ENCODE assay signal across 8 cellular contexts in the genomic region with DNA sequence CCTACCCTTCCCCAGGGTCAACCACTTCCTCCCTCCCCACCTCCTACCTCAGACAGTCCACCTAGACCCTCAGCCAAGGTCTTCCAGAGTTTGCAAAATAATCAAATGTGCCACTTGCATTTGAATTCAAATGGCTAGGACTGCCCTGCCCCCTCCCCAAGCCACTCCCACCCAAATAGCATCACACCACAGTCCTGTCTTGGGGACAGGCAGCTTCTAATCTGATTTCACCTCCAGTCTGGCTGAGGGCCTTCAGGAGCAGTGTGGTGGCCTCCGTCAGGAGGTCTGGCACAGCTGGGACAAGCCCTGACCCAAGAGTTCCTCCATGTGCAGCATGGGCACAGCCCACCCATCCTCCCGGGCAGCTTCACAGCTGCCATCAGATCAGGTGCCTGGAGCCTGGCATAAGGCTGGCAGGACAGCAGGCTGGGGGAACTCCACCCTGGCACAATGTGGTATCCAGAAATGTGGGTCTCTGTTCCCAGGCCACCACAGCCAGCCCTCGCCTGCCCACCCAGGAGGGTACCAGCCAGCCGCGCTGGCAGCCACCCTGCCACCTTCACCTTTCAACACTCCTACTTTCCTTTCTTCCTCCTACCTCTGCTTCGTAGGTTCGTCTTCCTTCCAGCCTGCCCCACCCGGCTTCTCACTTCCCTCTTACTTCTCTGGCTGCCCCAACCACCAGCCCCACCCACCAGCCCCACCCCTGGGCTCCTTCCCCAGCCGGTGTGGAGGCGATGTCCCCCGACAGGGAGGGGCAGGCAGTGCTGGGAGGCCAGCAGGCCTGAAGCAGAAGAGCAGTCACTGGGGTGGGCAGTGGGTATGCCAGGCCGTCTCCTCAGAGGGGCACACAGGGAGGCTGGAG. TPM values are rescaled to one million over a fixed set of nuclear protein-coding genes. Genes with fewer than 3 reads are reported as not detected.
DNase-seq lines count a peak whose midpoint lies in the region; ATAC-seq and TF ChIP-seq lines count a peak whose summit lies in the region.

Gene CAPG (minus strand): TSS at position 648 of the 865 bp plus-strand sequence. CDS start 8,221 bp downstream, outside the sequence.

- H3K79me2 ChIP-seq in mammary epithelial cell (ENCODE audit: insufficient read depth, low read length) (peaks cover 56% of the 10 kb centered on the region), mesendoderm (ENCODE audit: control insufficient read depth, insufficient read depth, low read length) (no peaks in the 10 kb centered on the region)

- H3K4me1 ChIP-seq in mammary epithelial cell (ENCODE audit: insufficient read depth, low read length) (peaks cover 25% of the 10 kb centered on the region), mesendoderm (ENCODE audit: control insufficient read depth, low read depth, low read length) (peaks cover 13% of the 10 kb centered on the region), tibial nerve (peaks cover 0 to 44% (median 20%) of the 10 kb centered on the region in 4 donors)

- H3K9ac ChIP-seq in mammary epithelial cell (ENCODE audit: insufficient read depth, low read length) = peak within 1 kb of the TSS; percentile 16
- peak within 1 kb of the TSS; percentile 60 for H3K9ac ChIP-seq in mesendoderm (ENCODE audit: low read length)

- H3K36me3 ChIP-seq in mammary epithelial cell (ENCODE audit: insufficient read depth, low read length) (no peaks in the 10 kb centered on the region), mesendoderm (ENCODE audit: control insufficient read depth, insufficient read depth, low read length) (no peaks in the 10 kb centered on the region), tibial nerve (no peaks in the 10 kb centered on the region)

- dilution Hi-C loops in mammary epithelial cell (cut with HindIII; ENCODE audit: low sequenced_read_pairs) = loop anchor here (5.0 kb wide), 3 partner anchors 48 to 112 kb away; partner anchors contain the start of gene TGOLN2

- no peak for TF ChIP-seq EP300 in tibial nerve (IDR thresholded peaks at IDR 0.05)

- H3K56ac ChIP-seq in mesendoderm (ENCODE audit: low read length) = peak within 1 kb of the TSS; percentile 75

- no peak within 1 kb of the TSS for H3K4ac ChIP-seq in mesendoderm (ENCODE audit: low read depth, low read length)

- intact Hi-C loops in mammary epithelial cell (cut with micrococcal nuclease) = loop anchor here (5.0 to 10.0 kb wide), 3 partner anchors 83 to 295 kb away; partner anchors contain the start of genes TCF7L1 and TGOLN2

- no peak within 1 kb of the TSS for H3K23ac ChIP-seq in mesendoderm (ENCODE audit: low read length)

- no peak within 1 kb of the TSS for H4K8ac ChIP-seq in mesendoderm (ENCODE audit: low read depth, low read length)

- H2BK15ac ChIP-seq in mesendoderm (replicated peaks; ENCODE audit: low read depth) = no peak within 1 kb of the TSS

- H2AK5ac ChIP-seq in mesendoderm (ENCODE audit: low read length) = peak within 1 kb of the TSS; percentile 54

- H2BK5ac ChIP-seq in mesendoderm (ENCODE audit: low read length) = peak within 1 kb of the TSS; percentile 3

- H2BK120ac ChIP-seq in mesendoderm (ENCODE audit: low read depth, low read length) = no peak within 1 kb of the TSS

- H3K27ac ChIP-seq in mammary epithelial cell (ENCODE audit: insufficient read depth, low read depth, low read length) (no peak within 1 kb of the TSS), mesendoderm (ENCODE audit: low read depth, low read length) (no peak within 1 kb of the TSS), tibial nerve (peak within 1 kb of the TSS in 3 of 4 donors; percentile 10 to 73 (median 72))

- peak within 1 kb of the TSS; percentile 6 for H3K18ac ChIP-seq in mesendoderm (ENCODE audit: low read length)

- peaks cover 5% of the 10 kb centered on the region for H3K79me1 ChIP-seq in mesendoderm (ENCODE audit: low read length)

- H3K27me3 ChIP-seq in mammary epithelial cell (ENCODE audit: insufficient read depth, low read length) = no peaks in the 10 kb centered on the region
- no peaks in the 10 kb centered on the region for H3K27me3 ChIP-seq in mesendoderm (ENCODE audit: insufficient read depth, low read length, poor library complexity)
- no peaks in the 10 kb centered on the region for H3K27me3 ChIP-seq in tibial nerve

- H3K4me3 ChIP-seq in mammary epithelial cell (replicated peaks in 1 of 3; ENCODE audit: insufficient read depth in 1 of 3, low read depth in 2 of 3, low read length in 3 of 3) = peak within 1 kb of the TSS; percentile 6 to 39 (median 21)
- no peak within 1 kb of the TSS for H3K4me3 ChIP-seq in mesendoderm (ENCODE audit: low read length)
- peak within 1 kb of the TSS in 3 of 4 donors; percentile 6 to 39 (median 37) for H3K4me3 ChIP-seq in tibial nerve

- TF ChIP-seq POLR2A in GM18951 (IDR thresholded peaks at IDR 0.05; ENCODE audit: extremely low read depth, insufficient read depth, insufficient read length) (peak; percentile 47), Raji (IDR thresholded peaks at IDR 0.05; ENCODE audit: insufficient read depth, low read depth, low read length) (peak; percentile 44; the same call in 1 of the 2 replicates), tibial nerve (IDR thresholded peaks at IDR 0.05) (no peak)

- in situ Hi-C loops in GM18951 (cut with MboI; ENCODE audit: low sequenced_read_pairs, unreplicated experiment) (no loop called here), mammary epithelial cell (cut with MboI; ENCODE audit: low sequenced_read_pairs in 2 of 2) (no loop called here)

- no peak for TF ChIP-seq CTCF in mammary epithelial cell (conservative IDR thresholded peaks at IDR 0.05 in 1 of 2, IDR thresholded peaks at IDR 0.05 in 1 of 2; ENCODE audit: extremely low read depth in 1 of 2, insufficient read depth in 1 of 2, low read depth in 1 of 2, low read length in 2 of 2)
- TF ChIP-seq CTCF in tibial nerve (IDR thresholded peaks at IDR 0.05) = no peak

- no TSS peak for BruUV-seq in mammary epithelial cell (replicated peaks; lab: Mats Ljungman, UMichigan)

- peak within 1 kb of the TSS; percentile 75 for H2AFZ ChIP-seq in mammary epithelial cell (ENCODE audit: low read depth, low read length)

- H3K9me3 ChIP-seq in mammary epithelial cell (replicated peaks; ENCODE audit: insufficient read depth, low read length) (no peaks in the 10 kb centered on the region), tibial nerve (no peaks in the 10 kb centered on the region)

- 86% methylated on average over 1 of the region's 12 CpGs for WGBS in mammary epithelial cell (ENCODE audit: low coverage, missing lambda C conversion rate)
- WGBS in mesendoderm (ENCODE audit: extremely low coverage, insufficient coverage, low lambda C conversion rate) = no CpG with 5 or more reads among the region's 12 CpGs
- 45 to 49% methylated on average over 12 of the region's 12 CpGs for WGBS in tibial nerve, 2 donors

- CTCF ChIA-PET in mammary epithelial cell (lab: Charles Lee; ENCODE audit: low non-redundant PET) = no interaction called here

- H4K5ac ChIP-seq in mesendoderm (ENCODE audit: low read length) = no peak within 1 kb of the TSS

- H3K4me2 ChIP-seq in mammary epithelial cell (ENCODE audit: insufficient read depth, low read depth, low read length) (peak within 1 kb of the TSS; percentile 80), mesendoderm (ENCODE audit: low read length) (peak within 1 kb of the TSS; percentile 9)

- peak; percentile 63 for DNase-seq in mammary epithelial cell
- DNase-seq in mesendoderm = peak; percentile 59
- DNase-seq in tibial nerve (ENCODE audit: low spot score in 2 of 2) = no peak
- no peak for DNase-seq in islet precursor cell
- no peak for DNase-seq in NCI-H1048 (lab: John Stamatoyannopoulos, UW)

- peak; percentile 39 for ATAC-seq in HG03064 (IDR thresholded peaks at IDR 0.05; ENCODE audit: low read depth, unreplicated experiment)

- H4K20me1 ChIP-seq in mammary epithelial cell (ENCODE audit: insufficient read depth, low read length) = no peaks in the 10 kb centered on the region

RNA-seq across cellular contexts. Expression of gene CAPG, which starts in this region (rescaled TPM):
- 100 to 1,000 TPM; 140 to 186 TPM for total RNA-seq in mammary epithelial cell
- polyA plus RNA-seq in mammary epithelial cell = 342 TPM
- polyA minus RNA-seq in mammary epithelial cell = 129 TPM
- polyA plus RNA-seq in mesendoderm (2013, experiment 1 of 2) = 110 TPM
- polyA plus RNA-seq in mesendoderm (2013, experiment 2 of 2) = 113 TPM
- 10 to 100 TPM; 58.8 to 67.8 (median 67.7) TPM for total RNA-seq in tibial nerve

Comparison
In these comparisons a context has a peak if more than half of its experiments do, and no peak if none do; other contexts are left out.
1. POLR2A ChIP-seq: peak in GM18951 (single experiment) and Raji (single experiment); none in tibial nerve (0 of 2).
2. DNase-seq: peak in mammary epithelial cell (single experiment) and mesendoderm (single experiment); none in tibial nerve (0 of 2), islet precursor cell (single experiment) and NCI-H1048 (single experiment).
3. H3K27ac ChIP-seq: peak in tibial nerve (3 of 4); none in mammary epithelial cell (single experiment) and mesendoderm (single experiment).